Comparison of ENCODE assay signal across 9 cellular contexts in the genomic region with DNA sequence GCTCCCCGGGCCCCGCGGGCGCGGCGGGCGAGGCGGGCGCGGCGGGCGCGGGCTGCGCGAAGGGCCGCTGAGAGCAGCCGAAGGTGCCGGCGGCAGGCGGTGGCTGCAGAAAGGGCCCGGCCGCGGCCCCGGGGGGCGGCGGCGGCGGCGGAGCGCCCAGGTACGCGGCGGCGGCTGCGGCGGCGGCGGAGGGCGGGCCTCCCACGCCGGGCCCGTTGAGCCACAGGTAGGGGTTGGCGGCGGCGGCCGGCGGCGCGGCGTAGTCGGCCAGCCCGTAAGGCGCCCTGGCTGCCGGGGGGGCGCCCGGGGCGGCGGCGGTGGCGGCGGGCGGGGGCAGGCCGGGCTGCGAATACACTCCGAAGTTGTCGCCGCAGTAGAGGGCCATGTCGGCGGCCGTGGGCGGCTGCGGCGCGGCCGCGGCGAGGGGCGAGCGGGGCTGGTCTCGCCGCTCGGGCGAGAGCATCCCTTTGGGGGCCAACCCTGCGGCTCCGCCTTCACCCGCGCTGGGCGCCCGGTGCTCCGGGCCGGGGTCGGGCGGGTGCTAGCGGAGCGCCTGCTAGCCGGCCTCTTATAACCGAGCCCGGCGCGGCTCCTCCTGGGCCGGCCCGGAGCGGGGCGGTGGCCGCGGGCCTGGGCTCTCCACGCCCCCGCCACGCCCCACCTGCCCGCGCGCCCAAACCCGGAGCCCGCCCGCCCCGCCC. TPM values are rescaled to one million over a fixed set of nuclear protein-coding genes. Genes with fewer than 3 reads are reported as not detected.
DNase-seq lines count a peak whose midpoint lies in the region; ATAC-seq and TF ChIP-seq lines count a peak whose summit lies in the region.
"Had no signal": no experiment of that assay in that cellular context is flagged by ENCODE, and none has a peak within 500 bp of the region (broad histone marks: within the 10 kb centered on the region; RNA-seq: fewer than 3 reads in every experiment).

A gene (minus strand): TSS at position 543 of the 701 bp plus-strand sequence. CDS start 158 bp downstream, at position 385.

- DNase-seq in CD8-positive, alpha-beta memory T cell = no peak
- peak; percentile 4 for DNase-seq in activated naive CD8-positive, alpha-beta T cell treated with anti-CD3 and anti-CD28 coated beads, Interleukin-2, amount 50 U/mL, for 24 hours
- peak in 1 of 2 experiments; percentile 45 for DNase-seq in mesothelial cell of epicardium (ENCODE audit: low spot score in 2 of 2, unreplicated experiment in 2 of 2)
- DNase-seq in DMS79 treated with DMSO at 0.1 percent for 48 hours (lab: John Stamatoyannopoulos, UW) = no peak
- no peak for DNase-seq in SIG-M5 treated with dmso at 0.1 percent for 504 hours (lab: John Stamatoyannopoulos, UW; ENCODE audit: unreplicated experiment)
- no peak for DNase-seq in omental fat pad (ENCODE audit: low spot score)

- peak within 1 kb of the TSS in 1 of 8 donors; percentile 56 for H3K27ac Mint-ChIP-seq in CD8-positive, alpha-beta memory T cell
- H3K27ac Mint-ChIP-seq in activated naive CD8-positive, alpha-beta T cell treated with anti-CD3 and anti-CD28 coated beads, Interleukin-2, amount 50 U/mL, for 24 hours = no peak within 1 kb of the TSS
- H3K27ac Mint-ChIP-seq in mesothelial cell of epicardium = peak within 1 kb of the TSS; percentile 44

- ATAC-seq in HG03432 (IDR thresholded peaks at IDR 0.05; ENCODE audit: unreplicated experiment) = peak; percentile 48
- ATAC-seq in activated naive CD8-positive, alpha-beta T cell treated with anti-CD3 and anti-CD28 coated beads, Interleukin-2, amount 50 U/mL, for 24 hours = peak; percentile 49
- ATAC-seq in HG02970 (IDR thresholded peaks at IDR 0.05; ENCODE audit: low FRiP score, unreplicated experiment) = no peak
- no peak for ATAC-seq in omental fat pad (ENCODE audit: low FRiP score)

- CTCF ChIA-PET in CD8-positive, alpha-beta memory T cell (lab: Charles Lee) = no interaction called here

- TF ChIP-seq CTCF in mesothelial cell of epicardium (IDR thresholded peaks at IDR 0.05; ENCODE audit: unreplicated experiment) = no peak
- TF ChIP-seq CTCF in omental fat pad (IDR thresholded peaks at IDR 0.05) = no peak

- H3K36me3 Mint-ChIP-seq in CD8-positive, alpha-beta memory T cell = peaks cover 0 to 4% (median 0%) of the 10 kb centered on the region in 3 donors
- no peaks in the 10 kb centered on the region for H3K36me3 Mint-ChIP-seq in activated naive CD8-positive, alpha-beta T cell treated with anti-CD3 and anti-CD28 coated beads, Interleukin-2, amount 50 U/mL, for 24 hours (ENCODE audit: low read depth)
- H3K36me3 Mint-ChIP-seq in mesothelial cell of epicardium = no peaks in the 10 kb centered on the region

- no peak within 1 kb of the TSS for H3K4me3 ChIP-seq in CD8-positive, alpha-beta memory T cell (ENCODE audit: low read length)

- H3K27me3 ChIP-seq in CD8-positive, alpha-beta memory T cell (ENCODE audit: insufficient read depth, low read length, poor library complexity, severe bottlenecking) = peaks cover 36% of the 10 kb centered on the region

- peaks cover 0 to 9% (median 4%) of the 10 kb centered on the region in 5 donors for H3K9me3 Mint-ChIP-seq in CD8-positive, alpha-beta memory T cell
- H3K9me3 Mint-ChIP-seq in activated naive CD8-positive, alpha-beta T cell treated with anti-CD3 and anti-CD28 coated beads, Interleukin-2, amount 50 U/mL, for 24 hours = no peaks in the 10 kb centered on the region
- H3K9me3 Mint-ChIP-seq in mesothelial cell of epicardium = no peaks in the 10 kb centered on the region

- peaks cover 8 to 15% (median 9%) of the 10 kb centered on the region in 3 donors for H3K4me1 Mint-ChIP-seq in CD8-positive, alpha-beta memory T cell
- H3K4me1 Mint-ChIP-seq in activated naive CD8-positive, alpha-beta T cell treated with anti-CD3 and anti-CD28 coated beads, Interleukin-2, amount 50 U/mL, for 24 hours = peaks cover 9% of the 10 kb centered on the region
- H3K4me1 Mint-ChIP-seq in mesothelial cell of epicardium = peaks cover 5% of the 10 kb centered on the region

- peak within 1 kb of the TSS; percentile 54 to 87 (median 76) for H3K4me3 Mint-ChIP-seq in CD8-positive, alpha-beta memory T cell
- H3K4me3 Mint-ChIP-seq in activated naive CD8-positive, alpha-beta T cell treated with anti-CD3 and anti-CD28 coated beads, Interleukin-2, amount 50 U/mL, for 24 hours = peak within 1 kb of the TSS; percentile 79
- H3K4me3 Mint-ChIP-seq in mesothelial cell of epicardium = peak within 1 kb of the TSS; percentile 71

- H3K36me3 ChIP-seq in CD8-positive, alpha-beta memory T cell (ENCODE audit: insufficient read depth, low read length) = no peaks in the 10 kb centered on the region

- POLR2A ChIA-PET in CD8-positive, alpha-beta memory T cell (lab: Charles Lee) = no interaction called here

- no peaks in the 10 kb centered on the region for H3K9me3 ChIP-seq in CD8-positive, alpha-beta memory T cell (ENCODE audit: low read length)

- H3K4me1 ChIP-seq in CD8-positive, alpha-beta memory T cell (ENCODE audit: insufficient read depth, low read length) = no peaks in the 10 kb centered on the region

- no peak within 1 kb of the TSS for H3K27ac ChIP-seq in CD8-positive, alpha-beta memory T cell (ENCODE audit: low read depth, low read length)

- peaks cover 55 to 73% of the 10 kb centered on the region in 2 donors for H3K27me3 Mint-ChIP-seq in CD8-positive, alpha-beta memory T cell
- peaks cover 69% of the 10 kb centered on the region for H3K27me3 Mint-ChIP-seq in activated naive CD8-positive, alpha-beta T cell treated with anti-CD3 and anti-CD28 coated beads, Interleukin-2, amount 50 U/mL, for 24 hours
- H3K27me3 Mint-ChIP-seq in mesothelial cell of epicardium (ENCODE audit: low read depth) = peaks cover 64% of the 10 kb centered on the region

RNA-seq across cellular contexts. Expression of the gene that starts here (rescaled TPM):
- total RNA-seq in CD8-positive, alpha-beta memory T cell = not detected
- polyA plus RNA-seq in CD8-positive, alpha-beta memory T cell = not detected
- total RNA-seq in mesothelial cell of epicardium = 0.24 to 0.40 TPM (median 0.27 TPM) in 3 replicates
- not detected for total RNA-seq in omental fat pad
- total RNA-seq: renal cortical epithelial cell had no signal

Comparison
In these comparisons a context has a peak if more than half of its experiments do, and no peak if none do; other contexts are left out.
1. ATAC-seq: peak in HG03432 (single experiment) and activated naive CD8-positive, alpha-beta T cell treated with anti-CD3 and anti-CD28 coated beads, Interleukin-2, amount 50 U/mL, for 24 hours (single experiment); none in HG02970 (single experiment) and omental fat pad (single experiment).
2. Peak in every context shown above with its lines, with median percentiles within 50 percentile points of each other: H3K4me3 Mint-ChIP-seq.